Comparison of ENCODE assay signal across 9 cellular contexts in genomic region chr1:103108525-103109150, GRCh38. TPM values are rescaled to one million over a fixed set of nuclear protein-coding genes. Genes with fewer than 3 reads are reported as not detected.
DNase-seq lines count a peak whose midpoint lies in the region; ATAC-seq lines count a peak whose summit lies in the region.
"Had no signal": no experiment of that assay in that cellular context is flagged by ENCODE, and none has a peak within 500 bp of the region (broad histone marks: within the 10 kb centered on the region; RNA-seq: fewer than 3 reads in every experiment).

No MANE protein-coding gene starts in this region.

- H3K27me3 Mint-ChIP-seq in activated naive CD4-positive, alpha-beta T cell treated with anti-CD3 and anti-CD28 coated beads, Interleukin-2, amount 10 ng/mL, durations not matched to agents 7 days and 5 days = peaks cover 30% of the 10 kb centered on the region

- ATAC-seq in Right ventricle myocardium inferior (no peak), Right ventricle myocardium superior (ENCODE audit: poor library complexity) (no peak), HG03571 (IDR thresholded peaks at IDR 0.05; ENCODE audit: unreplicated experiment) (no peak), GM21447 (IDR thresholded peaks at IDR 0.05; ENCODE audit: unreplicated experiment) (no peak), esophagus mucosa (no peak)

- H3K27ac Mint-ChIP-seq in activated naive CD4-positive, alpha-beta T cell treated with anti-CD3 and anti-CD28 coated beads, Interleukin-2, amount 10 ng/mL, durations not matched to agents 7 days and 5 days = no peak overlapping the region

- CTCF ChIA-PET in activated naive CD4-positive, alpha-beta T cell treated with anti-CD3 and anti-CD28 coated beads, Interleukin-2, amount 10 ng/mL, durations not matched to agents 7 days and 5 days (lab: Charles Lee) = interaction anchor here (0.9 kb wide), 1 partner anchor 353 kb away, joined by 3 read pairs; no protein-coding TSS in a partner anchor

- H3K4me3 Mint-ChIP-seq in activated naive CD4-positive, alpha-beta T cell treated with anti-CD3 and anti-CD28 coated beads, Interleukin-2, amount 10 ng/mL, durations not matched to agents 7 days and 5 days = no peak overlapping the region

- H3K36me3 Mint-ChIP-seq in activated naive CD4-positive, alpha-beta T cell treated with anti-CD3 and anti-CD28 coated beads, Interleukin-2, amount 10 ng/mL, durations not matched to agents 7 days and 5 days = no peaks in the 10 kb centered on the region

- intact Hi-C loops in Right ventricle myocardium inferior (cut with DNase I) = loop anchor here (10.0 kb wide), 1 partner anchor 406 kb away; no protein-coding TSS in a partner anchor
- intact Hi-C loops in Right ventricle myocardium superior (cut with DNase I) = loop anchor here (5.0 kb wide), 1 partner anchor 409 kb away; no protein-coding TSS in a partner anchor

- DNase-seq in Right ventricle myocardium inferior (ENCODE audit: missing footprints) (peak; percentile 37), Right ventricle myocardium superior (no peak), glomerular visceral epithelial cell (ENCODE audit: extremely low spot score) (peak; percentile 60), non-pigmented ciliary epithelial cell (ENCODE audit: low read depth) (peak; percentile 38)
- no peak for DNase-seq in activated naive CD4-positive, alpha-beta T cell treated with anti-CD3 and anti-CD28 coated beads, Interleukin-2, amount 10 ng/mL, durations not matched to agents 7 days and 5 days
- DNase-seq: stimulated activated naive CD4-positive, alpha-beta T cell treated with Interleukin-2 at 50 U/mL for 16 hours had no signal

- H3K4me1 Mint-ChIP-seq in activated naive CD4-positive, alpha-beta T cell treated with anti-CD3 and anti-CD28 coated beads, Interleukin-2, amount 10 ng/mL, durations not matched to agents 7 days and 5 days = peaks cover 2% of the 10 kb centered on the region

- no peaks in the 10 kb centered on the region for H3K9me3 Mint-ChIP-seq in activated naive CD4-positive, alpha-beta T cell treated with anti-CD3 and anti-CD28 coated beads, Interleukin-2, amount 10 ng/mL, durations not matched to agents 7 days and 5 days

RNA-seq across cellular contexts. Expression of gene COL11A1, which starts 0.3 kb away (rescaled TPM):
- total RNA-seq in Right ventricle myocardium inferior (not detected), Right ventricle myocardium superior (not detected), esophagus mucosa (not detected)

Comparison
In these comparisons a context has a peak if more than half of its experiments do, and no peak if none do; other contexts are left out.
1. DNase-seq: peak in Right ventricle myocardium inferior (single experiment), glomerular visceral epithelial cell (single experiment) and non-pigmented ciliary epithelial cell (single experiment); none in Right ventricle myocardium superior (single experiment) and activated naive CD4-positive, alpha-beta T cell treated with anti-CD3 and anti-CD28 coated beads, Interleukin-2, amount 10 ng/mL, durations not matched to agents 7 days and 5 days (single experiment).